8 cellular contexts compared by ENCODE assay signal in genomic region chr12:52025301-52026172, GRCh38. TPM values are rescaled to one million over a fixed set of nuclear protein-coding genes. Genes with fewer than 3 reads are reported as not detected.
DNase-seq lines count a peak whose midpoint lies in the region; ATAC-seq and TF ChIP-seq lines count a peak whose summit lies in the region.

No MANE protein-coding gene starts in this region.

- no peak for TF ChIP-seq POLR2A in lower leg skin (IDR thresholded peaks at IDR 0.05)

- intact Hi-C loops in lower leg skin (cut with DNase I; ENCODE audit: low total_unique reads), result loop anchor here (2.0 to 5.0 kb wide), 2 partner anchors 57 to 95 kb away; no protein-coding TSS in a partner anchor

- DNase-seq in GM12864 (ENCODE audit: low read depth) (no peak), NCI-H748 (lab: John Stamatoyannopoulos, UW; ENCODE audit: unreplicated experiment) (peak; percentile 81), dermis blood vessel endothelial cell (peak; percentile 89), lower leg skin (ENCODE audit: low spot score in 2 of 2) (peak; percentile 89 to 97)
- DNase-seq in activated CD4-positive, alpha-beta T cell treated with anti-CD3 and anti-CD28 coated beads, Interleukin-2, amount 50 U/mL, for 24 hours (ENCODE audit: low read depth in 1 of 2, low spot score in 1 of 2), result peak; percentile 74 to 84
- DNase-seq in stimulated activated CD4-positive, alpha-beta T cell treated with anti-CD3 and anti-CD28 coated beads, Interleukin-4, amount 100 ng/mL, for 1 hour, result peak; percentile 75

- TF ChIP-seq CTCF in GM12864 (IDR thresholded peaks at IDR 0.05; ENCODE audit: low read depth, low read length, missing control alignments) (peak; percentile 82), lower leg skin (IDR thresholded peaks at IDR 0.05) (peak; percentile 27 to 98 (median 95))

- peak; percentile 38 for ATAC-seq in HG03442 (IDR thresholded peaks at IDR 0.05; ENCODE audit: unreplicated experiment)
- ATAC-seq in GM19328 (IDR thresholded peaks at IDR 0.05; ENCODE audit: unreplicated experiment), result no peak

- WGBS in lower leg skin, 2 donors, result 9% methylated on average over 35 to 36 of the region's 36 CpGs

- peak overlapping the region; percentile 9; the same call in 1 of the 2 replicates for H3K4me3 ChIP-seq in GM12864 (ENCODE audit: low read depth, low read length)
- H3K4me3 ChIP-seq in lower leg skin (ENCODE audit: low read depth, poor library complexity, severe bottlenecking), result no peak overlapping the region

RNA-seq across cellular contexts. Expression of gene TAMALIN, which starts 18.8 kb away (rescaled TPM):
- total RNA-seq in dermis blood vessel endothelial cell (35.0 and 49.2 TPM in 2 replicates), lower leg skin (10 to 100 TPM; 14.6 to 34.2 (median 25.9) TPM)

RNA-seq across cellular contexts. Expression of gene NR4A1, which starts 25.7 kb away (rescaled TPM):
- 0.70 and 3.1 TPM in 2 replicates for total RNA-seq in dermis blood vessel endothelial cell
- total RNA-seq in lower leg skin, result 100 to 1,000 TPM in 2 of 4 donors, 10 to 100 TPM in 2; 28.7 to 121 (median 105) TPM

RNA-seq across cellular contexts. Expression of gene ATG101, which starts 44.2 kb away (rescaled TPM):
- 55.1 and 79.6 TPM in 2 replicates for total RNA-seq in dermis blood vessel endothelial cell
- total RNA-seq in lower leg skin, result 10 to 100 TPM; 42.6 to 71.6 (median 55.2) TPM

RNA-seq across cellular contexts. Expression of gene SMIM41, which starts 54.0 kb away (rescaled TPM):
- total RNA-seq in dermis blood vessel endothelial cell (not detected in 2 replicates), lower leg skin (under 1 TPM in 1 of 4 donors, not detected in 3; 0.71 TPM)
